1 cellular context compared by ENCODE assay signal in genomic region chr15:95018888-95019545, GRCh38.
A peak's percentile ranks its signal among the peaks of the same experiment; 100 is the strongest.
TF ChIP-seq lines count a peak whose summit lies in the region.

No MANE protein-coding gene starts in this region.

TF ChIP-seq in GM12878, 131 proteins besides CTCF, POLR2A, EP300 and RAD21 (continued from another document):
- TF ChIP-seq, protein P1, sequence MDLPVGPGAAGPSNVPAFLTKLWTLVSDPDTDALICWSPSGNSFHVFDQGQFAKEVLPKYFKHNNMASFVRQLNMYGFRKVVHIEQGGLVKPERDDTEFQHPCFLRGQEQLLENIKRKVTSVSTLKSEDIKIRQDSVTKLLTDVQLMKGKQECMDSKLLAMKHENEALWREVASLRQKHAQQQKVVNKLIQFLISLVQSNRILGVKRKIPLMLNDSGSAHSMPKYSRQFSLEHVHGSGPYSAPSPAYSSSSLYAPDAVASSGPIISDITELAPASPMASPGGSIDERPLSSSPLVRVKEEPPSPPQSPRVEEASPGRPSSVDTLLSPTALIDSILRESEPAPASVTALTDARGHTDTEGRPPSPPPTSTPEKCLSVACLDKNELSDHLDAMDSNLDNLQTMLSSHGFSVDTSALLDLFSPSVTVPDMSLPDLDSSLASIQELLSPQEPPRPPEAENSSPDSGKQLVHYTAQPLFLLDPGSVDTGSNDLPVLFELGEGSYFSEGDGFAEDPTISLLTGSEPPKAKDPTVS (IDR thresholded peaks at IDR 0.05; ENCODE audit: low read depth, low read length), result no peak
- TF ChIP-seq BMI1 (IDR thresholded peaks at IDR 0.05; ENCODE audit: borderline replicate concordance) (no peak), RBBP5 (conservative IDR thresholded peaks at IDR 0.05) (no peak), SMAD5 (IDR thresholded peaks at IDR 0.05; ENCODE audit: low read depth) (no peak), KLF5 (IDR thresholded peaks at IDR 0.05; ENCODE audit: partially characterized antibody) (no peak), DPF2 (IDR thresholded peaks at IDR 0.05) (0 out of 2 replicates have a peak, but pooled peaks have one; percentile 46)
